17 cellular contexts compared by ENCODE assay signal in the genomic region with DNA sequence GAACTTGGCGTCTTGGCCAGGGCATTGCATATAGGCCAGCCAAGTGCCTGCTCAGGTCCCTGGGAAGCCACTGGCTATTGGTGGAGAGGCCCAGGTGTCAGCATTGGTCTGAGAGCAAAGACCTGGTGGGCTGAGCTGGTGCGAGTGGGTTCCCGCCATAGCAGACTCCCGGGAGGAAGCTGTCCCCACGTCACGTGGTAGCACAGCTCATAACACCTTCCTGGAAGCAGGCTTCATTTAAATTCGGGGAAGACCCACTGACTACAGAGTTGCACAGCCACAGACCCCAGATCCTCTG.
"Had no signal": no experiment of that assay in that cellular context is flagged by ENCODE, and none has a peak within 500 bp of the region (broad histone marks: within the 10 kb centered on the region; RNA-seq: fewer than 3 reads in every experiment).

No MANE protein-coding gene starts in this region.

- H3K4me3 ChIP-seq: ovary, prostate gland, transverse colon had no signal

- H3K27ac ChIP-seq: brain microvascular endothelial cell, ovary, prostate gland, transverse colon, VCaP had no signal

- H3K27me3 ChIP-seq: brain microvascular endothelial cell, ovary, transverse colon had no signal

- DNase-seq: activated CD4-positive, alpha-beta T cell treated with anti-CD3 and anti-CD28 coated beads for 1 hour; activated CD4-positive, alpha-beta T cell treated with anti-CD3 and anti-CD28 coated beads, Interleukin-2, amount 50 U/mL, for 1 hour; activated gamma-delta T cell treated with Interleukin-2 at 50 U/mL for 16 hours; brain microvascular endothelial cell; central memory CD4-positive, alpha-beta T cell; effector memory CD8-positive, alpha-beta T cell; left ventricle myocardium superior; mammary epithelial cell; natural killer cell; stimulated activated CD4-positive, alpha-beta T cell treated with anti-CD3 and anti-CD28 coated beads, Interleukin-12 subunit alpha, Interleukin-12 subunit beta, amount 100 ng/mL, for 4 hours; stimulated activated CD4-positive, alpha-beta T cell treated with anti-CD3 and anti-CD28 coated beads, Interleukin-4, amount 100 ng/mL, for 4 hours; stimulated activated naive CD8-positive, alpha-beta T cell treated with anti-CD3 and anti-CD28 coated beads, Interleukin-15, Interleukin-2, amounts not matched to agents 100 U/mL and 50 U/mL, for 24 hours; SW 1271; transverse colon had no signal

- H3K4me1 ChIP-seq: prostate gland had no signal

- H3K9me3 ChIP-seq: ovary, prostate gland, transverse colon had no signal

- ATAC-seq: effector memory CD8-positive, alpha-beta T cell; left ventricle myocardium superior; natural killer cell; stimulated activated naive CD8-positive, alpha-beta T cell treated with anti-CD3 and anti-CD28 coated beads, Interleukin-15, Interleukin-2, amounts not matched to agents 100 U/mL and 50 U/mL, for 24 hours had no signal

- H3K36me3 ChIP-seq: brain microvascular endothelial cell, ovary, prostate gland, transverse colon had no signal
